ENCODE assay signal across 19 cellular contexts in the genomic region with DNA sequence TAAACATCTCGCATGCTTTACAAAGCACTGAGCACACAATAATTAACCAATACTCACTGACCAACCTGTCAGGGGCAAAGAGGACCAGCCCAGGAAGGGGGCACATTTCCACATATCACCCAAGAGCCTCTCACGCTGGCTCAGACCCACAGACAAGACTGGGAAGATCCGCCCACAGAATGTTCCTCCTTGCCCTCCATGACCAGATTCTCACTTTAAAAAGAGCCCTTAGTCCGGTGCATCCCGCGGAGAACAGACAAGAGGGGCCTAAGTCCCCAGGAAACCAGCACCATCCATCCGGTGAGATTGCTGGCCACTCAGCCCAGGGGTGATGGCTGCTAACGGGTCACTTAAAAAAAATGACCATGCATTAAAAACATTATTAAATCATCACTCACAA. TPM values are rescaled to one million over a fixed set of nuclear protein-coding genes. Genes with fewer than 3 reads are reported as not detected.
DNase-seq lines count a peak whose midpoint lies in the region; ATAC-seq and TF ChIP-seq lines count a peak whose summit lies in the region.
"Had no signal": no experiment of that assay in that cellular context is flagged by ENCODE, and none has a peak within 500 bp of the region (broad histone marks: within the 10 kb centered on the region; RNA-seq: fewer than 3 reads in every experiment).

No MANE protein-coding gene starts in this region.

- CTCF ChIA-PET in T-cell (lab: Charles Lee): interaction anchor here in 1 of 2 donors (0.6 to 1.5 kb wide), 4 partner anchors 30 to 81 kb away, joined by 3 to 5 read pairs (median 3); no protein-coding TSS in a partner anchor

- H3K27ac ChIP-seq in stomach (peak overlapping the region in 4 of 5 donors; percentile 64 to 82 (median 80)), thyroid gland (no peak overlapping the region)
- H3K27ac ChIP-seq: A549, gastroesophageal sphincter, pancreas had no signal

- H3K27me3 ChIP-seq in stomach (no peaks in the 10 kb centered on the region), thyroid gland (no peaks in the 10 kb centered on the region)
- H3K27me3 ChIP-seq: gastroesophageal sphincter, MG63, pancreas had no signal

- no peak for TF ChIP-seq EP300 in stomach (IDR thresholded peaks at IDR 0.05)

- peak overlapping the region; percentile 96 for H3K27ac Mint-ChIP-seq in activated CD4-positive, alpha-beta T cell treated with anti-CD3 and anti-CD28 coated beads, Interleukin-2, amount 10 ng/mL, durations not matched to agents 24 days and 14 days
- H3K27ac Mint-ChIP-seq in T-cell: peak overlapping the region; percentile 97 to 98
- peak overlapping the region; percentile 89 to 92 for H3K27ac Mint-ChIP-seq in effector memory CD8-positive, alpha-beta T cell

- peak overlapping the region; percentile 89 for H3K4me3 Mint-ChIP-seq in activated CD4-positive, alpha-beta T cell treated with anti-CD3 and anti-CD28 coated beads, Interleukin-2, amount 10 ng/mL, durations not matched to agents 24 days and 14 days
- peak overlapping the region; percentile 39 to 80 (median 77) for H3K4me3 Mint-ChIP-seq in T-cell
- peak overlapping the region; percentile 84 to 92 for H3K4me3 Mint-ChIP-seq in effector memory CD8-positive, alpha-beta T cell

- no peaks in the 10 kb centered on the region for H3K9me3 ChIP-seq in stomach
- H3K9me3 ChIP-seq in thyroid gland: no peaks in the 10 kb centered on the region
- H3K9me3 ChIP-seq: A549, gastroesophageal sphincter, MG63, pancreas had no signal

- TF ChIP-seq CTCF in stomach (IDR thresholded peaks at IDR 0.05) (no peak), thyroid gland (IDR thresholded peaks at IDR 0.05) (no peak)

- intact Hi-C loops in activated CD4-positive, alpha-beta T cell treated with anti-CD3 and anti-CD28 coated beads, Interleukin-2, amount 10 ng/mL, durations not matched to agents 24 days and 14 days (cut with micrococcal nuclease): loop anchor here (1.0 to 10.0 kb wide), 4 partner anchors 38 to 150 kb away; partner anchors contain the start of genes CKS2 and SECISBP2
- intact Hi-C loops in stomach (cut with DNase I; ENCODE audit: low total_unique reads): no loop called here
- intact Hi-C loops in thyroid gland (cut with DNase I): no loop called here

- DNase-seq in activated CD4-positive, alpha-beta T cell treated with anti-CD3 and anti-CD28 coated beads, Interleukin-2, amount 10 ng/mL, durations not matched to agents 24 days and 14 days: no peak
- no peak for DNase-seq in activated CD4-positive, alpha-beta T cell treated with anti-CD3 and anti-CD28 coated beads for 1 hour
- DNase-seq in T-cell: no peak
- no peak for DNase-seq in effector memory CD8-positive, alpha-beta T cell
- DNase-seq in stomach: no peak
- no peak for DNase-seq in thyroid gland
- no peak for DNase-seq in NCI-H187 treated with DMSO at 0.1 percent for 48 hours (lab: John Stamatoyannopoulos, UW)
- DNase-seq: activated CD4-positive, CD25-positive, alpha-beta regulatory T cell; amniotic stem cell; DMS79; left colon; MG63; NCI-H524; SIG-M5; stimulated activated CD4-positive, alpha-beta T cell treated with anti-CD3 and anti-CD28 coated beads, Interleukin-2, amount 100 ng/mL, for 24 hours had no signal

- POLR2A ChIA-PET in T-cell (lab: Charles Lee): no interaction called here

- H3K4me3 ChIP-seq in stomach (no peak overlapping the region), thyroid gland (replicated peaks in 1 of 3) (no peak overlapping the region)
- H3K4me3 ChIP-seq: A549, gastroesophageal sphincter, MG63, pancreas had no signal

- H3K27me3 Mint-ChIP-seq in activated CD4-positive, alpha-beta T cell treated with anti-CD3 and anti-CD28 coated beads, Interleukin-2, amount 10 ng/mL, durations not matched to agents 24 days and 14 days: no peaks in the 10 kb centered on the region
- no peaks in the 10 kb centered on the region for H3K27me3 Mint-ChIP-seq in T-cell
- H3K27me3 Mint-ChIP-seq in effector memory CD8-positive, alpha-beta T cell: no peaks in the 10 kb centered on the region

- no peak for ATAC-seq in T-cell (replicated peaks in 1 of 4)
- no peak for ATAC-seq in effector memory CD8-positive, alpha-beta T cell (replicated peaks)
- no peak for ATAC-seq in GM18858 (IDR thresholded peaks at IDR 0.05; ENCODE audit: unreplicated experiment)
- ATAC-seq: A549, gastroesophageal sphincter, left colon had no signal

- H3K4me1 Mint-ChIP-seq in activated CD4-positive, alpha-beta T cell treated with anti-CD3 and anti-CD28 coated beads, Interleukin-2, amount 10 ng/mL, durations not matched to agents 24 days and 14 days: peaks cover 94% of the 10 kb centered on the region
- H3K4me1 Mint-ChIP-seq in T-cell: peaks cover 98% of the 10 kb centered on the region in 3 donors
- H3K4me1 Mint-ChIP-seq in effector memory CD8-positive, alpha-beta T cell (ENCODE audit: low read depth in 2 of 2): peaks cover 91% of the 10 kb centered on the region in 2 donors

- H3K9me3 Mint-ChIP-seq in activated CD4-positive, alpha-beta T cell treated with anti-CD3 and anti-CD28 coated beads, Interleukin-2, amount 10 ng/mL, durations not matched to agents 24 days and 14 days: peaks cover 3% of the 10 kb centered on the region
- H3K9me3 Mint-ChIP-seq in T-cell: no peaks in the 10 kb centered on the region
- H3K9me3 Mint-ChIP-seq in effector memory CD8-positive, alpha-beta T cell: no peaks in the 10 kb centered on the region

- peaks cover 0 to 87% (median 15%) of the 10 kb centered on the region in 4 donors for H3K4me1 ChIP-seq in stomach
- peaks cover 0 to 5% of the 10 kb centered on the region in 2 donors for H3K4me1 ChIP-seq in thyroid gland
- H3K4me1 ChIP-seq: A549, gastroesophageal sphincter, pancreas had no signal

- H3K36me3 ChIP-seq in stomach (no peaks in the 10 kb centered on the region), thyroid gland (no peaks in the 10 kb centered on the region)
- H3K36me3 ChIP-seq: gastroesophageal sphincter, MG63, pancreas had no signal

- TF ChIP-seq POLR2A in stomach (IDR thresholded peaks at IDR 0.05) (no peak), thyroid gland (IDR thresholded peaks at IDR 0.05) (no peak)

- WGBS in stomach, 5 donors: 69 to 85% (median 77%) methylated on average over 8 of the region's 8 CpGs
- 66 to 94% methylated on average over 7 to 8 of the region's 8 CpGs for WGBS in thyroid gland, 2 donors

- H3K36me3 Mint-ChIP-seq in activated CD4-positive, alpha-beta T cell treated with anti-CD3 and anti-CD28 coated beads, Interleukin-2, amount 10 ng/mL, durations not matched to agents 24 days and 14 days (ENCODE audit: low read depth): peaks cover 85% of the 10 kb centered on the region
- H3K36me3 Mint-ChIP-seq in T-cell: peaks cover 55% of the 10 kb centered on the region
- H3K36me3 Mint-ChIP-seq in effector memory CD8-positive, alpha-beta T cell (ENCODE audit: insufficient read depth): peaks cover 38% of the 10 kb centered on the region

RNA-seq across cellular contexts. Expression of gene SEMA4D, which starts 32.9 kb away (rescaled TPM):
- 368 and 370 TPM in 2 replicates for total RNA-seq in activated CD4-positive, alpha-beta T cell treated with anti-CD3 and anti-CD28 coated beads, Interleukin-2, amount 10 ng/mL, durations not matched to agents 24 days and 14 days
- total RNA-seq in T-cell (100 to 1,000 TPM; 347 to 585 (median 434) TPM), stomach (10 to 100 TPM; 11.1 to 43.3 (median 28.8) TPM), thyroid gland (10 to 100 TPM; 19.9 to 29.6 (median 28.9) TPM)
- 10 to 100 TPM in 1 of 3 donors, 1 to 10 TPM in 2; 4.9 to 10.9 (median 8.4) TPM for polyA plus RNA-seq in stomach

Comparison
In these comparisons a context has a peak if more than half of its experiments do, and no peak if none do; other contexts are left out.
1. H3K27ac ChIP-seq: peak in stomach (4 of 5); none in thyroid gland (0 of 3).
2. Peak in every context shown above with its lines, with median percentiles within 50 percentile points of each other: H3K27ac Mint-ChIP-seq and H3K4me3 Mint-ChIP-seq.